ENCODE assay signal across 16 cellular contexts in genomic region chr9:105331160-105331559, GRCh38.
A peak's percentile ranks its signal among the peaks of the same experiment; 100 is the strongest.
DNase-seq lines count a peak whose midpoint lies in the region; ATAC-seq, FAIRE-seq and TF ChIP-seq lines count a peak whose summit lies in the region.
"Had no signal": no experiment of that assay in that cellular context is flagged by ENCODE, and none has a peak within 500 bp of the region (broad histone marks: within the 10 kb centered on the region; RNA-seq: fewer than 3 reads in every experiment).

No MANE protein-coding gene starts in this region.

- no peak overlapping the region for H3K4me3 ChIP-seq in mucosa of descending colon
- H3K4me3 ChIP-seq: BLaER1, ovary, Peyer's patch, thoracic aorta had no signal

- FAIRE-seq in GM19239 (lab: Jason Lieb, UNC) = peak; percentile 95

- no peak for TF ChIP-seq CTCF in mucosa of descending colon (IDR thresholded peaks at IDR 0.05)

- no peak for DNase-seq in GM19239 (ENCODE audit: insufficient read length, low spot score)
- DNase-seq in left colon = no peak
- no peak for DNase-seq in mucosa of descending colon
- no peak for DNase-seq in occipital lobe (lab: John Stamatoyannopoulos, UW)
- DNase-seq: activated T-cell treated with anti-CD3 and anti-CD28 coated beads, Interleukin-2, amount 50 U/mL, for 24 hours; NCI-H1105; NCI-H446; ovary; Peyer's patch; T-helper 1 cell had no signal

- H3K9me3 ChIP-seq in mucosa of descending colon = no peaks in the 10 kb centered on the region
- H3K9me3 ChIP-seq: BLaER1, ovary, Peyer's patch, thoracic aorta had no signal

- H3K4me1 ChIP-seq in mucosa of descending colon (ENCODE audit: low read depth) = peaks cover 27% of the 10 kb centered on the region

- intact Hi-C loops in left colon (cut with DNase I, micrococcal nuclease) (no loop called here), mucosa of descending colon (cut with DNase I, micrococcal nuclease) (no loop called here)

- no peaks in the 10 kb centered on the region for H3K36me3 ChIP-seq in mucosa of descending colon (ENCODE audit: low read depth)
- H3K36me3 ChIP-seq: ovary, Peyer's patch, thoracic aorta had no signal

- peak; percentile 35 for ATAC-seq in GM21786 (IDR thresholded peaks at IDR 0.05; ENCODE audit: unreplicated experiment)
- peak; percentile 32 for ATAC-seq in HG03280 (IDR thresholded peaks at IDR 0.05; ENCODE audit: unreplicated experiment)
- ATAC-seq in left colon = peak; percentile 15
- no peak for ATAC-seq in mucosa of descending colon
- ATAC-seq in GM18520 (IDR thresholded peaks at IDR 0.05; ENCODE audit: unreplicated experiment) = no peak
- ATAC-seq in HG03159 (IDR thresholded peaks at IDR 0.05; ENCODE audit: unreplicated experiment) = no peak

Comparison
In these comparisons a context has a peak if more than half of its experiments do, and no peak if none do; other contexts are left out.
1. ATAC-seq: peak in GM21786 (single experiment), HG03280 (single experiment) and left colon (single experiment); none in mucosa of descending colon (single experiment), GM18520 (single experiment) and HG03159 (single experiment).